Comparison of ENCODE assay signal across 17 cellular contexts in genomic region chr12:45671254-45671653, GRCh38. TPM values are rescaled to one million over a fixed set of nuclear protein-coding genes. Genes with fewer than 3 reads are reported as not detected.
DNase-seq lines count a peak whose midpoint lies in the region; ATAC-seq and TF ChIP-seq lines count a peak whose summit lies in the region.
"Had no signal": no experiment of that assay in that cellular context is flagged by ENCODE, and none has a peak within 500 bp of the region (broad histone marks: within the 10 kb centered on the region; RNA-seq: fewer than 3 reads in every experiment).

No MANE protein-coding gene starts in this region.

- WGBS in IMR-90 (ENCODE audit: extremely low coverage in 2 of 2, insufficient read length in 1 of 2), 2 experiments, result no CpG with 5 or more reads among the region's 3 CpGs
- WGBS in mesenchymal stem cell, result no CpG with 5 or more reads among the region's 3 CpGs

- H2BK15ac ChIP-seq in IMR-90 (ENCODE audit: low read depth, low read length), result no peak overlapping the region; the same call in 2 of the 3 replicates
- H2BK15ac ChIP-seq in mesenchymal stem cell (ENCODE audit: low read depth, poor library complexity, severe bottlenecking), result no peak overlapping the region

- H3K56ac ChIP-seq in IMR-90 (ENCODE audit: extremely low read depth, insufficient read depth, low read length), result no peak overlapping the region

- H2BK20ac ChIP-seq in IMR-90 (ENCODE audit: low read depth, low read length), result peak overlapping the region; percentile 98

- H3K4ac ChIP-seq in IMR-90 (ENCODE audit: low read depth, low read length), result peak overlapping the region; percentile 95
- H3K4ac ChIP-seq in mesenchymal stem cell (ENCODE audit: low read depth in 1 of 2, low read length in 2 of 2), result no peak overlapping the region

- TF ChIP-seq CTCF in IMR-90 (conservative IDR thresholded peaks at IDR 0.05; ENCODE audit: low read depth, low read length), result no peak

- H3K4me1 ChIP-seq in IMR-90 (ENCODE audit: control insufficient read depth, insufficient read depth, low read length) (peaks cover 4% of the 10 kb centered on the region), mesenchymal stem cell (ENCODE audit: control insufficient read depth, insufficient read depth, low read depth, low read length) (peaks cover 2% of the 10 kb centered on the region)

- no peaks in the 10 kb centered on the region for H3K79me1 ChIP-seq in IMR-90 (ENCODE audit: low read depth in 1 of 2, low read length in 2 of 2)
- no peaks in the 10 kb centered on the region for H3K79me1 ChIP-seq in mesenchymal stem cell (replicated peaks; ENCODE audit: low read length, poor library complexity, severe bottlenecking)

- in situ Hi-C loops in IMR-90 (cut with MboI; ENCODE audit: low sequenced_read_pairs), result no loop called here

- H2AK5ac ChIP-seq in IMR-90 (ENCODE audit: low read depth, low read length), result no peak overlapping the region
- no peak overlapping the region for H2AK5ac ChIP-seq in mesenchymal stem cell (ENCODE audit: low read length, severe bottlenecking)

- H4K91ac ChIP-seq in IMR-90 (ENCODE audit: insufficient read depth, low read depth, low read length) (peak overlapping the region; percentile 45; the same call in 1 of the 2 replicates), mesenchymal stem cell (ENCODE audit: low read length) (no peak overlapping the region)

- H4K5ac ChIP-seq in IMR-90 (ENCODE audit: low read depth, low read length), result no peak overlapping the region

- H3K4me2 ChIP-seq in IMR-90 (ENCODE audit: low read depth, low read length), result peak overlapping the region; percentile 68; the same call in 1 of the 2 replicates
- H3K4me2 ChIP-seq in mesenchymal stem cell (ENCODE audit: low read length, poor library complexity, severe bottlenecking), result no peak overlapping the region

- no peaks in the 10 kb centered on the region for H3K9me3 ChIP-seq in IMR-90 (ENCODE audit: control insufficient read depth, insufficient read depth, low read length)
- H3K9me3 ChIP-seq in mesenchymal stem cell (ENCODE audit: control insufficient read depth, low read length), result no peaks in the 10 kb centered on the region
- H3K9me3 ChIP-seq: body of pancreas had no signal

- H3K36me3 ChIP-seq in IMR-90 (ENCODE audit: control insufficient read depth, insufficient read depth, low read length), result no peaks in the 10 kb centered on the region
- no peaks in the 10 kb centered on the region for H3K36me3 ChIP-seq in mesenchymal stem cell (ENCODE audit: control insufficient read depth in 1 of 2, insufficient read depth in 2 of 2, low read depth in 1 of 2, low read length in 2 of 2)

- H3K27ac ChIP-seq in IMR-90 (ENCODE audit: insufficient read depth, low read length) (no peak overlapping the region), mesenchymal stem cell (ENCODE audit: low read length, poor library complexity, severe bottlenecking) (no peak overlapping the region)
- H3K27ac ChIP-seq: body of pancreas, C4-2B had no signal

- H3K27me3 ChIP-seq in IMR-90 (ENCODE audit: control insufficient read depth, insufficient read depth, low read length) (no peaks in the 10 kb centered on the region), mesenchymal stem cell (ENCODE audit: control insufficient read depth in 1 of 2, insufficient read depth in 1 of 2, low read length in 2 of 2) (no peaks in the 10 kb centered on the region)
- H3K27me3 ChIP-seq: body of pancreas had no signal

- H4K8ac ChIP-seq in IMR-90 (ENCODE audit: low read depth in 2 of 2, low read length in 2 of 2) (peak overlapping the region in 1 of 2 experiments; percentile 87; a peak in 2 of 4 replicates), mesenchymal stem cell (ENCODE audit: low read length) (no peak overlapping the region)

- peaks cover 15% of the 10 kb centered on the region for H3K9me1 ChIP-seq in IMR-90 (ENCODE audit: insufficient read depth, low read length)

- H3K9ac ChIP-seq in IMR-90 (ENCODE audit: low read depth, low read length) (no peak overlapping the region), mesenchymal stem cell (ENCODE audit: low read length) (peak overlapping the region; percentile 29)

- no TSS peak for BruUV-seq in IMR-90 (replicated peaks; lab: Mats Ljungman, UMichigan)

- H2BK12ac ChIP-seq in mesenchymal stem cell (ENCODE audit: low read length in 2 of 2), result no peak overlapping the region

- dilution Hi-C loops in IMR-90 (cut with HindIII; ENCODE audit: low sequenced_read_pairs, unreplicated experiment), result no loop called here

- H3K4me3 ChIP-seq in IMR-90 (ENCODE audit: insufficient read depth, low read depth, low read length), result no peak overlapping the region
- peak overlapping the region in 1 of 2 experiments; percentile 19 for H3K4me3 ChIP-seq in mesenchymal stem cell (ENCODE audit: insufficient read depth in 1 of 2, low read depth in 1 of 2, low read length in 2 of 2)
- H3K4me3 ChIP-seq: body of pancreas, K562 had no signal

- peak overlapping the region; percentile 97 for H2BK120ac ChIP-seq in IMR-90 (ENCODE audit: low read depth, low read length)
- H2BK120ac ChIP-seq in mesenchymal stem cell (ENCODE audit: low read depth, low read length), result no peak overlapping the region

- TF ChIP-seq RAD21 in IMR-90 (IDR thresholded peaks at IDR 0.05; ENCODE audit: low read length), result no peak

- H3K18ac ChIP-seq in IMR-90 (ENCODE audit: low read depth, low read length) (peak overlapping the region; percentile 77; the same call in 1 of the 2 replicates), mesenchymal stem cell (ENCODE audit: low read depth in 1 of 2, low read length in 2 of 2) (no peak overlapping the region)

- H3K14ac ChIP-seq in IMR-90 (replicated peaks; ENCODE audit: low read depth, low read length) (peak overlapping the region; percentile 95), mesenchymal stem cell (ENCODE audit: low read length in 2 of 2) (no peak overlapping the region)

- H2BK5ac ChIP-seq in IMR-90 (ENCODE audit: low read depth, low read length, poor library complexity, severe bottlenecking), result peak overlapping the region; percentile 59
- no peak overlapping the region for H2BK5ac ChIP-seq in mesenchymal stem cell (ENCODE audit: low read depth, low read length, poor library complexity, severe bottlenecking)

- intact Hi-C loops in IMR-90 (cut with micrococcal nuclease), result loop anchor here (5.0 kb wide), 1 partner anchor 56 kb away; the partner anchor contains the start of gene ARID2

- ATAC-seq in IMR-90 (ENCODE audit: low read depth), result peak; percentile 48; the same call in 1 of the 2 replicates
- no peak for ATAC-seq in HG02981 (IDR thresholded peaks at IDR 0.05; ENCODE audit: unreplicated experiment)
- ATAC-seq in HG02759 (IDR thresholded peaks at IDR 0.05; ENCODE audit: unreplicated experiment), result no peak
- ATAC-seq: activated CD4-positive, CD25-positive, alpha-beta regulatory T cell treated with anti-CD3 and anti-CD28 coated beads, Interleukin-2, amount 50 U/mL, for 24 hours; activated T-cell treated with anti-CD3 and anti-CD28 coated beads, Interleukin-2, amount 50 U/mL, for 4 hours; body of pancreas; K562 had no signal

- H4K20me1 ChIP-seq in IMR-90 (ENCODE audit: insufficient read depth, low read length), result no peaks in the 10 kb centered on the region

- peak overlapping the region; percentile 31 for H2AK9ac ChIP-seq in IMR-90 (replicated peaks; ENCODE audit: low read depth, low read length, poor library complexity)

- CTCF ChIA-PET in IMR-90 (lab: Yijun Ruan, JAX), result no interaction called here

- peak overlapping the region; percentile 85 for H2AFZ ChIP-seq in IMR-90 (replicated peaks; ENCODE audit: low read length, poor library complexity)
- no peak overlapping the region for H2AFZ ChIP-seq in mesenchymal stem cell (ENCODE audit: low read depth, low read length)

- DNase-seq in AG08396 (ENCODE audit: low spot score) (peak; percentile 34), IMR-90 (peak; percentile 79), dedifferentiated amniotic fluid mesenchymal stem cell (ENCODE audit: extremely low spot score) (peak; percentile 60), mesenchymal stem cell (peak; percentile 61), ureter (ENCODE audit: low spot score) (no peak), DMS79 (lab: John Stamatoyannopoulos, UW) (no peak)
- DNase-seq: activated T-cell treated with anti-CD3 and anti-CD28 coated beads, Interleukin-2, amount 50 U/mL, for 4 hours; body of pancreas; GDM1; mesendoderm; NCI-H2029; stimulated activated CD4-positive, alpha-beta T cell treated with anti-CD3 and anti-CD28 coated beads, Interleukin-2, amount 100 ng/mL, for 48 hours had no signal

- POLR2A ChIA-PET in IMR-90 (lab: Charles Lee; ENCODE audit: unreplicated experiment), result no interaction called here

- TF ChIP-seq POLR2A in IMR-90 (IDR thresholded peaks at IDR 0.05; ENCODE audit: low read depth, low read length), result no peak

- H3K23ac ChIP-seq in IMR-90 (ENCODE audit: low read depth, low read length) (peak overlapping the region; percentile 82; the same call in 1 of the 2 replicates), mesenchymal stem cell (ENCODE audit: low read length in 2 of 2) (no peak overlapping the region)

TF ChIP-seq in IMR-90, 13 proteins besides CTCF, POLR2A, EP300 and RAD21:
- no peak for TF ChIP-seq MAZ (IDR thresholded peaks at IDR 0.05; ENCODE audit: borderline replicate concordance, low read depth, low read length)
- no peak for TF ChIP-seq MAFK (IDR thresholded peaks at IDR 0.05; ENCODE audit: low read depth, low read length)
- TF ChIP-seq MXI1 (IDR thresholded peaks at IDR 0.05; ENCODE audit: borderline replicate concordance, low read depth, low read length), result no peak
- TF ChIP-seq NFE2L2 (IDR thresholded peaks at IDR 0.05; ENCODE audit: low read depth, low read length), result no peak
- no peak for TF ChIP-seq CEBPB (IDR thresholded peaks at IDR 0.05; ENCODE audit: low read depth, low read length)

RNA-seq across cellular contexts. Expression of gene ARID2, which starts 58.3 kb away (rescaled TPM):
- 27.5 and 28.1 TPM in 2 replicates for total RNA-seq in IMR-90 (2012; rRNA removed)
- polyA plus RNA-seq in IMR-90 (2012; rRNA removed), result 5.2 and 5.4 TPM in 2 replicates
- polyA plus RNA-seq in IMR-90 (2012; cell fraction: cytosol; rRNA removed), result 1.0 and 5.4 TPM in 2 replicates
- 2.7 and 13.5 TPM in 2 replicates for polyA plus RNA-seq in IMR-90 (2012; cell fraction: nucleus; rRNA removed; ENCODE audit: low replicate concordance)
- polyA plus RNA-seq in mesenchymal stem cell (2013, experiment 1 of 2), result 7.0 TPM
- 6.9 TPM for polyA plus RNA-seq in mesenchymal stem cell (2013, experiment 2 of 2)
- 44.5 TPM for total RNA-seq in ureter

Comparison
In these comparisons a context has a peak if more than half of its experiments do, and no peak if none do; other contexts are left out.
1. DNase-seq: peak in AG08396 (single experiment), IMR-90 (single experiment), dedifferentiated amniotic fluid mesenchymal stem cell (single experiment) and mesenchymal stem cell (single experiment); none in ureter (single experiment) and DMS79 (single experiment).